Comparison of ENCODE assay signal across 19 cellular contexts in the genomic region with DNA sequence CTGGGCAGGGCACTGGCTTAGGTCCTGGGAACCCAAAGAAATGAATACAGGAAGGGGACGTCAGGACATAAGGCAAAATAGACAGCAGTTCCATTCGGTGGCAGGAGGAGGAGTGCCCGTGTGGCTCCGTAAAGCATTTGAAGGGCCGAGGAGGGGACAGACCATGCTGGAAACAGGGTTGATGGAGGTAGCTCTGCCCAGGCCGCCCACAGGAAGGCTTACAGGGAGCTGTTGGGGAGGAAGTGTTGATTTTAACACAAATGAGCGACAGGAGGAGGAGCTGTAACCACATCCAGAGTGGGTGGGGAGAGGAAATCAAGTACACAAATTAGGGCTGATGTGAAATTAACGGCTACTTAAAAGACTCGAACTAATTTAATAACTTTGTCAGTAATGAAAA. TPM values are rescaled to one million over a fixed set of nuclear protein-coding genes. Genes with fewer than 3 reads are reported as not detected.
"Had no signal": no experiment of that assay in that cellular context is flagged by ENCODE, and none has a peak within 500 bp of the region (broad histone marks: within the 10 kb centered on the region; RNA-seq: fewer than 3 reads in every experiment).

No MANE protein-coding gene starts in this region.

- H3K27ac Mint-ChIP-seq: activated T-helper 2 cell treated with anti-CD3 and anti-CD28 coated beads, Interferon-gamma antibody, Interleukin-2, Interleukin-4, amounts not matched to agents 10 μg/mL and 5 μg/mL and 100 μg/mL, durations not matched to agents 14 hours and 24 hours and 36 hours; T-helper 1 cell treated with Interleukin-12 subunit alpha and Interleukin-12 subunit beta and Interleukin-4 antibody, amounts not matched to agents 30 μg/mL and 1 μg/mL, for 36 hours had no signal

- H3K4me3 ChIP-seq: ascending aorta, breast epithelium, tibial artery had no signal

- H3K36me3 ChIP-seq: ascending aorta, breast epithelium, tibial artery had no signal

- H3K4me1 ChIP-seq: ascending aorta, breast epithelium, tibial artery had no signal

- ATAC-seq: naive thymus-derived CD8-positive, alpha-beta T cell had no signal

- H3K27ac ChIP-seq: ascending aorta, breast epithelium, tibial artery had no signal

- DNase-seq: activated CD4-positive, alpha-beta T cell treated with anti-CD3 and anti-CD28 coated beads, Interleukin-2, amount 50 U/mL, for 4 hours; activated naive CD4-positive, alpha-beta T cell treated with Interleukin-2 at 50 U/mL for 16 hours; dermis blood vessel endothelial cell; foreskin fibroblast; mesenchymal stem cell; occipital lobe; stimulated activated CD4-positive, alpha-beta T cell treated with anti-CD3 and anti-CD28 coated beads, Interleukin-12 subunit alpha, Interleukin-12 subunit beta, amount 100 ng/mL, for 4 hours; stimulated activated CD4-positive, alpha-beta T cell treated with anti-CD3 and anti-CD28 coated beads, Interleukin-1b, Interleukin-23, amount 100 ng/mL, for 48 hours; stimulated activated CD8-positive, alpha-beta memory T cell treated with anti-CD3 and anti-CD28 coated beads, Interleukin-4, amount 100 ng/mL, for 48 hours; stimulated activated naive CD4-positive, alpha-beta T cell treated with Interleukin-2 at 50 U/mL for 16 hours; substantia nigra; tibial artery had no signal

- H3K4me3 Mint-ChIP-seq: T-helper 1 cell treated with Interleukin-12 subunit alpha and Interleukin-12 subunit beta and Interleukin-4 antibody, amounts not matched to agents 30 μg/mL and 1 μg/mL, for 36 hours had no signal

- H3K27me3 ChIP-seq: ascending aorta had no signal

RNA-seq across cellular contexts. Expression of a gene that starts 54.6 kb away (rescaled TPM):
- total RNA-seq: activated T-helper 2 cell treated with anti-CD3 and anti-CD28 coated beads, Interferon-gamma antibody, Interleukin-2, Interleukin-4, amounts not matched to agents 10 μg/mL and 5 μg/mL and 100 μg/mL, durations not matched to agents 14 hours and 24 hours and 36 hours; ascending aorta; breast epithelium; dermis blood vessel endothelial cell; glomerular endothelial cell; liver; naive thymus-derived CD8-positive, alpha-beta T cell had no signal
- polyA plus RNA-seq: naive thymus-derived CD8-positive, alpha-beta T cell had no signal
